In genomic region chr11:109223441-109223840, GRCh38 we compare ENCODE assay signal across 21 cellular contexts.
"Had no signal": no experiment of that assay in that cellular context is flagged by ENCODE, and none has a peak within 500 bp of the region (broad histone marks: within the 10 kb centered on the region; RNA-seq: fewer than 3 reads in every experiment).

No MANE protein-coding gene starts in this region.

- DNase-seq: islet precursor cell; left ventricle myocardium inferior; mesendoderm; naive B cell; natural killer cell; nephron progenitor cell; occipital lobe; ovary; retina; right cardiac atrium; stimulated activated CD4-positive, alpha-beta T cell treated with anti-CD3 and anti-CD28 coated beads, Interleukin-12 subunit alpha, Interleukin-12 subunit beta, amount 100 ng/mL, for 4 hours; stimulated activated CD4-positive, alpha-beta T cell treated with anti-CD3 and anti-CD28 coated beads, Interleukin-15, amount 100 ng/mL, for 24 hours; stimulated activated CD4-positive, alpha-beta T cell treated with anti-CD3 and anti-CD28 coated beads, Interleukin-2, amount 100 ng/mL, for 24 hours; stimulated activated CD4-positive, alpha-beta T cell treated with anti-CD3 and anti-CD28 coated beads, Interleukin-4, amount 100 ng/mL, for 1 hour; stimulated activated naive B cell treated with anti-CD40 and anti-IgM and Interleukin-4, amounts not matched to agents 10 μg/mL and 1 μg/mL and 100 μg/mL, for 72 hours; stimulated activated naive CD8-positive, alpha-beta T cell treated with anti-CD3 and anti-CD28 coated beads, Interleukin-15, Interleukin-2, amounts not matched to agents 100 U/mL and 50 U/mL, for 24 hours; stomach; testis; thyroid gland; transverse colon; upper lobe of left lung had no signal
